In the genomic region with DNA sequence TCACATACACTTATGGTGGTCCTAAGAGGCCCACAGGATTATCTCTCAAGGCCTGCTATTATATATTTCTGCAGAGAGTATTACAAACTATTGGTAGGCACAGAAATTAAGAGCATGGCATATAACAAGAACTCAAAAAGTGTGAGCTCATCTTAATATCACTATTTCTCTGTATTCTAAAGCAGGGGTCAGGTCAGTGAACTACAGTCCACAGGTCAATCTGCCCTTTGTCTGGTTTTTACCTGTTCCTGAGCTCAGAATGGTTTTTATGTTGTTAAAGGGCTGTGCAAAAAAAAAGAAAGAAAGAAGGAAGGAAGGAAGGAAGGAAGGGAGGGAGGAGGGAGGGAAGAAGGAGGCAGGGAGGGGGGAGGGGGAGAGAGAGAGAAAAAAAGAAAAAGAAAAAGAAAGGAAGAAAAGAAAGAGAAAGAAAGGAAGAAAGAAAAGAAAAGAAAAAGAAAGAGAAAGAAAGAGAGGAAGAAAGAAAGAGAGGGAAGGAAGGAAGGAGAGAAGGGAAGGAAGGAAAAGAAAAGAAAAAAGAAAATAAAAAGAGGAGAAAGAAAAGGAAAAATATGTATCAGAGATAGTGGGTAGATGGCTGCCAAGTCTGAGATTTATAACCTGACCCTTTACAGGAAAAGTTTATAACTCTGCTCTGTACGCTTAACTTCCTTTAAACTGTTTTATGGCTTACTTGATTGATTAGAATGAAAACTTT, we compare ENCODE assay signal across 23 cellular contexts. TPM values are rescaled to one million over a fixed set of nuclear protein-coding genes. Genes with fewer than 3 reads are reported as not detected.
DNase-seq lines count a peak whose midpoint lies in the region; ATAC-seq and TF ChIP-seq lines count a peak whose summit lies in the region.
"Had no signal": no experiment of that assay in that cellular context is flagged by ENCODE, and none has a peak within 500 bp of the region (broad histone marks: within the 10 kb centered on the region; RNA-seq: fewer than 3 reads in every experiment).

No MANE protein-coding gene starts in this region.

- CTCF ChIA-PET in HCT116 (lab: Charles Lee) (no interaction called here), PC-3 (lab: Charles Lee) (no interaction called here), SK-N-SH (lab: Yijun Ruan, JAX) (interaction anchor here (1.1 to 2.4 kb wide), 2 partner anchors 7 to 367 kb away, joined by 3 to 8 read pairs; no protein-coding TSS in a partner anchor)

- no peak for TF ChIP-seq EP300 in tibial nerve (IDR thresholded peaks at IDR 0.05)
- no peak for TF ChIP-seq EP300 in SK-N-SH (IDR thresholded peaks at IDR 0.05; ENCODE audit: borderline replicate concordance in 1 of 2, low read depth in 1 of 2, low read length in 1 of 2)

- intact Hi-C loops in HCT116 (cut with micrococcal nuclease): no loop called here
- intact Hi-C loops in PC-3 (cut with micrococcal nuclease): no loop called here
- intact Hi-C loops in mucosa of descending colon (cut with DNase I, micrococcal nuclease): no loop called here

- TF ChIP-seq POLR2A in HCT116 (IDR thresholded peaks at IDR 0.05; ENCODE audit: borderline replicate concordance, extremely low read depth, insufficient read depth, insufficient read length) (no peak), tibial nerve (IDR thresholded peaks at IDR 0.05) (no peak)

- RAD21 ChIA-PET in HCT116 (lab: Charles Lee; ENCODE audit: low non-redundant PET in 1 of 2, low total read pairs in 2 of 2, uncharacterized antibody in 2 of 2, unreplicated experiment in 2 of 2): no interaction called here

- DNase-seq in HCT116 (ENCODE audit: low read depth, low spot score) (no peak), PC-3 (no peak), hepatocyte (ENCODE audit: low spot score) (no peak), mucosa of descending colon (no peak), tibial nerve (ENCODE audit: low spot score in 2 of 2) (no peak), SK-N-SH (no peak)
- DNase-seq in stimulated activated naive CD4-positive, alpha-beta T cell treated with Interleukin-2 at 50 U/mL for 16 hours (lab: John Stamatoyannopoulos, UW): no peak
- DNase-seq: ACHN; CD8-positive, alpha-beta T cell; NCI-H1105; NCI-H146; NCI-H2029 treated with DMSO at 0.1 percent for 48 hours; NCI-H2171; NCI-H345; NCI-H524; NCI-H774; NK-92 treated with Interleukin-12 subunit alpha and Interleukin-12 subunit beta, amount 100 ng/mL, for 24 hours had no signal

- H3K36me3 ChIP-seq in HCT116 (ENCODE audit: control insufficient read depth in 1 of 2, insufficient read depth in 2 of 2, low read length in 2 of 2): no peaks in the 10 kb centered on the region
- H3K36me3 ChIP-seq in PC-3 (ENCODE audit: low read depth, low read length): no peaks in the 10 kb centered on the region
- H3K36me3 ChIP-seq in hepatocyte (replicated peaks; ENCODE audit: insufficient read depth, low read depth): no peaks in the 10 kb centered on the region
- no peaks in the 10 kb centered on the region for H3K36me3 ChIP-seq in mucosa of descending colon (ENCODE audit: low read depth)
- H3K36me3 ChIP-seq in tibial nerve: no peaks in the 10 kb centered on the region
- no peaks in the 10 kb centered on the region for H3K36me3 ChIP-seq in SK-N-SH (replicated peaks in 1 of 2; ENCODE audit: control insufficient read depth in 1 of 2, insufficient read depth in 2 of 2, low read length in 1 of 2)
- H3K36me3 ChIP-seq: BLaER1 treated with 17β-estradiol and CSF1 and Interleukin-3, amounts not matched to agents 10 nM and 100 nM; SJCRH30 had no signal

- ATAC-seq in HCT116: no peak
- ATAC-seq in PC-3: peak; percentile 26; the same call in 1 of the 2 replicates
- peak; percentile 62 for ATAC-seq in mucosa of descending colon
- ATAC-seq: CD8-positive, alpha-beta T cell had no signal

- TF ChIP-seq CTCF in HCT116 (IDR thresholded peaks at IDR 0.05 in 2 of 3, conservative IDR thresholded peaks at IDR 0.05 in 1 of 3; ENCODE audit: borderline replicate concordance in 1 of 3, insufficient read depth in 1 of 3, low read depth in 2 of 3, low read length in 2 of 3) (no peak), PC-3 (conservative IDR thresholded peaks at IDR 0.05; ENCODE audit: low read depth, low read length) (no peak), hepatocyte (IDR thresholded peaks at IDR 0.05; ENCODE audit: poor library complexity) (no peak), mucosa of descending colon (IDR thresholded peaks at IDR 0.05) (no peak), tibial nerve (IDR thresholded peaks at IDR 0.05) (no peak), SK-N-SH (IDR thresholded peaks at IDR 0.05) (no peak)

- H3K4me1 ChIP-seq in HCT116 (ENCODE audit: control insufficient read depth in 1 of 2, insufficient read depth in 2 of 2, low read length in 2 of 2) (peaks cover 0 to 9% of the 10 kb centered on the region in 2 experiments; a peak in 2 of 4 replicates), PC-3 (ENCODE audit: insufficient read depth, low read length) (peaks cover 16% of the 10 kb centered on the region), hepatocyte (ENCODE audit: insufficient read depth) (peaks cover 8% of the 10 kb centered on the region), mucosa of descending colon (ENCODE audit: low read depth) (no peaks in the 10 kb centered on the region), tibial nerve (peaks cover 0 to 5% (median 0%) of the 10 kb centered on the region in 4 donors), SK-N-SH (ENCODE audit: control insufficient read depth in 1 of 2, insufficient read depth in 2 of 2, low read depth in 1 of 2, low read length in 1 of 2) (no peaks in the 10 kb centered on the region)
- H3K4me1 ChIP-seq: SJCRH30 had no signal

- H3K79me2 ChIP-seq in HCT116 (ENCODE audit: insufficient read depth, low read length) (no peaks in the 10 kb centered on the region), PC-3 (ENCODE audit: low read length) (no peaks in the 10 kb centered on the region), hepatocyte (no peaks in the 10 kb centered on the region), SK-N-SH (ENCODE audit: insufficient read depth) (no peaks in the 10 kb centered on the region)

- H3K4me3 ChIP-seq in HCT116 (replicated peaks in 1 of 2; ENCODE audit: low read depth in 1 of 2, low read length in 2 of 2) (no peak overlapping the region), PC-3 (ENCODE audit: low read length) (no peak overlapping the region), hepatocyte (no peak overlapping the region), mucosa of descending colon (no peak overlapping the region), tibial nerve (no peak overlapping the region), SK-N-SH (ENCODE audit: low read depth in 2 of 2, low read length in 1 of 2) (no peak overlapping the region)
- H3K4me3 ChIP-seq: BLaER1 treated with 17β-estradiol and CSF1 and Interleukin-3, amounts not matched to agents 10 nM and 100 nM; SJCRH30 had no signal

- POLR2A ChIA-PET in HCT116 (lab: Charles Lee): no interaction called here
- POLR2A ChIA-PET in PC-3 (lab: Charles Lee; ENCODE audit: unreplicated experiment): no interaction called here
- POLR2A ChIA-PET in SK-N-SH (lab: Yijun Ruan, JAX): no interaction called here

- TF ChIP-seq RAD21 in HCT116 (IDR thresholded peaks at IDR 0.05; ENCODE audit: low read depth) (no peak), SK-N-SH (IDR thresholded peaks at IDR 0.05; ENCODE audit: low read length) (no peak)

- peak overlapping the region; percentile 39 for H2AFZ ChIP-seq in HCT116 (ENCODE audit: low read depth, low read length, poor library complexity, severe bottlenecking)
- H2AFZ ChIP-seq in PC-3 (ENCODE audit: low read length): no peak overlapping the region
- H2AFZ ChIP-seq in hepatocyte: no peak overlapping the region
- no peak overlapping the region for H2AFZ ChIP-seq in SK-N-SH (ENCODE audit: low read depth)

- H4K20me1 ChIP-seq in HCT116 (ENCODE audit: insufficient read depth): no peaks in the 10 kb centered on the region
- no peaks in the 10 kb centered on the region for H4K20me1 ChIP-seq in PC-3 (ENCODE audit: low read length)
- no peaks in the 10 kb centered on the region for H4K20me1 ChIP-seq in hepatocyte (ENCODE audit: insufficient read depth, poor library complexity, severe bottlenecking)
- H4K20me1 ChIP-seq in SK-N-SH (ENCODE audit: insufficient read depth): no peaks in the 10 kb centered on the region
- H4K20me1 ChIP-seq: BLaER1 treated with 17β-estradiol and CSF1 and Interleukin-3, amounts not matched to agents 10 nM and 100 nM had no signal

- H3F3A ChIP-seq in PC-3 (ENCODE audit: low read length, unreplicated experiment) (no peaks in the 10 kb centered on the region), SK-N-SH (replicated peaks; ENCODE audit: insufficient read depth) (no peaks in the 10 kb centered on the region)

- H3K27ac ChIP-seq in HCT116 (ENCODE audit: low read depth, low read length) (no peak overlapping the region), PC-3 (ENCODE audit: low read length) (no peak overlapping the region), hepatocyte (peak overlapping the region; percentile 90), tibial nerve (no peak overlapping the region), SK-N-SH (ENCODE audit: low read depth in 2 of 2, low read length in 1 of 2) (no peak overlapping the region)
- H3K27ac ChIP-seq: HL-60, KMS-11, SJCRH30 had no signal

- H3K9ac ChIP-seq in HCT116 (ENCODE audit: low read length) (no peak overlapping the region), PC-3 (ENCODE audit: low read length) (no peak overlapping the region), SK-N-SH (no peak overlapping the region)
- H3K9ac ChIP-seq: BLaER1 treated with 17β-estradiol and CSF1 and Interleukin-3, amounts not matched to agents 10 nM and 100 nM; KMS-11 had no signal

- H3K9me3 ChIP-seq in HCT116 (ENCODE audit: control insufficient read depth in 1 of 2, insufficient read depth in 1 of 2, low read depth in 1 of 2, low read length in 2 of 2): no peaks in the 10 kb centered on the region
- H3K9me3 ChIP-seq in PC-3 (ENCODE audit: low read length): no peaks in the 10 kb centered on the region
- no peaks in the 10 kb centered on the region for H3K9me3 ChIP-seq in hepatocyte (ENCODE audit: low read depth)
- no peaks in the 10 kb centered on the region for H3K9me3 ChIP-seq in mucosa of descending colon
- H3K9me3 ChIP-seq in tibial nerve: no peaks in the 10 kb centered on the region
- no peaks in the 10 kb centered on the region for H3K9me3 ChIP-seq in SK-N-SH
- H3K9me3 ChIP-seq: BLaER1 treated with 17β-estradiol and CSF1 and Interleukin-3, amounts not matched to agents 10 nM and 100 nM; SJCRH30 had no signal

- H3K9me2 ChIP-seq in HCT116 (ENCODE audit: insufficient read depth): no peaks in the 10 kb centered on the region
- no peaks in the 10 kb centered on the region for H3K9me2 ChIP-seq in PC-3 (replicated peaks; ENCODE audit: low read length)
- no peaks in the 10 kb centered on the region for H3K9me2 ChIP-seq in hepatocyte (replicated peaks; ENCODE audit: insufficient read depth)
- H3K9me2 ChIP-seq in SK-N-SH: no peaks in the 10 kb centered on the region

- H3K27me3 ChIP-seq in HCT116 (ENCODE audit: insufficient read depth, low read length) (no peaks in the 10 kb centered on the region), PC-3 (ENCODE audit: low read length) (no peaks in the 10 kb centered on the region), hepatocyte (no peaks in the 10 kb centered on the region), tibial nerve (no peaks in the 10 kb centered on the region), SK-N-SH (ENCODE audit: insufficient read depth) (no peaks in the 10 kb centered on the region)
- H3K27me3 ChIP-seq: BLaER1 treated with 17β-estradiol and CSF1 and Interleukin-3, amounts not matched to agents 10 nM and 100 nM; SJCRH30 had no signal

- WGBS in hepatocyte (ENCODE audit: low lambda C conversion rate, missing lambda C conversion rate): 50% methylated on average over 1 of the region's 1 CpG
- WGBS in tibial nerve, 2 donors: 80 to 83% methylated on average over 1 of the region's 1 CpG
- 91% methylated on average over 1 of the region's 1 CpG for WGBS in SK-N-SH (ENCODE audit: low lambda C conversion rate)

- no peak overlapping the region for H3K4me2 ChIP-seq in HCT116 (ENCODE audit: low read length)
- H3K4me2 ChIP-seq in PC-3 (ENCODE audit: low read length): no peak overlapping the region
- H3K4me2 ChIP-seq in hepatocyte: no peak overlapping the region
- H3K4me2 ChIP-seq in SK-N-SH: no peak overlapping the region
- H3K4me2 ChIP-seq: KMS-11 had no signal

- BruUV-seq in HCT116 (replicated peaks; lab: Mats Ljungman, UMichigan) (no TSS peak), PC-3 (replicated peaks; lab: Mats Ljungman, UMichigan) (no TSS peak)

RNA-seq across cellular contexts. Expression of gene SCYGR1, which starts 11.1 kb away (rescaled TPM):
- total RNA-seq in HCT116 (2021; ENCODE audit: unreplicated experiment): not detected
- not detected in 2 replicates for polyA plus RNA-seq in HCT116 (2012)
- not detected in 2 replicates for total RNA-seq in PC-3 (2014; rRNA removed)
- not detected in 2 replicates for total RNA-seq in hepatocyte
- polyA plus RNA-seq in hepatocyte: not detected in 2 replicates
- total RNA-seq in mucosa of descending colon: not detected
- total RNA-seq in tibial nerve: not detected
- polyA plus RNA-seq in SK-N-SH (2012; rRNA removed): not detected in 2 replicates
- polyA plus RNA-seq in SK-N-SH (2012; cell fraction: cytosol; rRNA removed): not detected in 2 replicates
- polyA plus RNA-seq in SK-N-SH (2012; cell fraction: nucleus; rRNA removed): not detected in 2 replicates
- total RNA-seq: CD8-positive, alpha-beta T cell; G401; HT-29; SJCRH30 had no signal

RNA-seq across cellular contexts. Expression of gene TM4SF20, which starts 19.7 kb away (rescaled TPM):
- not detected for total RNA-seq in HCT116 (2021; ENCODE audit: unreplicated experiment)
- not detected in 2 replicates for polyA plus RNA-seq in HCT116 (2012)
- not detected in 2 replicates for total RNA-seq in PC-3 (2014; rRNA removed)
- total RNA-seq in hepatocyte: 44.6 and 46.6 TPM in 2 replicates
- 9.3 and 14.2 TPM in 2 replicates for polyA plus RNA-seq in hepatocyte
- total RNA-seq in mucosa of descending colon: 10 to 100 TPM in 1 of 3 donors, 1 to 10 TPM in 2; 3.9 to 12.6 (median 9.1) TPM
- not detected for total RNA-seq in tibial nerve
- 0.03 and 0.13 TPM in 2 replicates for polyA plus RNA-seq in SK-N-SH (2012; rRNA removed)
- 0.14 and 0.17 TPM in 2 replicates for polyA plus RNA-seq in SK-N-SH (2012; cell fraction: cytosol; rRNA removed)
- 0.07 and 0.08 TPM in 2 replicates for polyA plus RNA-seq in SK-N-SH (2012; cell fraction: nucleus; rRNA removed)
- total RNA-seq: CD8-positive, alpha-beta T cell; G401; SJCRH30 had no signal
